ENCODE assay signal across 36 cellular contexts in the genomic region with DNA sequence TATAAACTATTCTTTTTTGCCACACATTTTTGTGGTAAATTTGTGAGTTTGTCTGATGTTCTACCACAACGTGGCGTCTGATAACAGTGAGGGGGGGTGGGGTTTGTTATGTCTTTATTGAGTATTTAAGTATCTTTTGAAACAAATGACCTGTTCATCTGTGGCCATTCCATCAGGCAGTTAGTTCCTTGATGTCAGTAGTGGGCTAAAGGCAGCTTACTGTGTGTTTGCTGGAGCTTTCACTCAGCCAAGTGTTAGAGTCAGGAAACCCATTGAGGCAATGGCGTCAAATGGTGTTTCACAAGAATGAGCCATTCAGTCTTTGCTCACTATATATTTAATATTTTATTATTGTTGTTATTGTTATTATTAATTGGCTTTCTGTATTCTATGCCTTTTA.
"Had no signal": no experiment of that assay in that cellular context is flagged by ENCODE, and none has a peak within 500 bp of the region (broad histone marks: within the 10 kb centered on the region; RNA-seq: fewer than 3 reads in every experiment).

No MANE protein-coding gene starts in this region.

- H3K4me3 ChIP-seq: MG63 had no signal

- H3K27me3 ChIP-seq: MG63 had no signal

- H3K9me3 ChIP-seq: MG63 had no signal

- DNase-seq: Karpas-422, Kasumi-1, MG63, MM.1S, MV-4-11, NCI-H1048, NCI-H1092, NCI-H1092 treated with DMSO at 0.1 percent for 48 hours, NCI-H1105, NCI-H1105 treated with DMSO at 0.1 percent for 48 hours, NCI-H1417, NCI-H1417 treated with DMSO at 0.1 percent for 48 hours, NCI-H1436, NCI-H1436 treated with DMSO at 0.1 percent for 48 hours, NCI-H146, NCI-H1694, NCI-H1694 treated with DMSO at 0.1 percent for 48 hours, NCI-H187, NCI-H187 treated with DMSO at 0.1 percent for 48 hours, NCI-H1930, NCI-H2029, NCI-H2029 treated with DMSO at 0.1 percent for 48 hours, NCI-H2081, NCI-H2081 treated with DMSO at 0.1 percent for 48 hours, NCI-H2107, NCI-H2171, NCI-H2171 treated with DMSO at 0.1 percent for 48 hours, NCI-H2227 treated with DMSO at 0.1 percent for 48 hours, NCI-H226, NCI-H345, NCI-H446, NCI-H446 treated with DMSO at 0.1 percent for 48 hours, NCI-H510A, NCI-H510A treated with DMSO at 0.1 percent for 48 hours, NCI-H524, NCI-H524 treated with DMSO at 0.1 percent for 48 hours had no signal
